1 cellular context compared by ENCODE assay signal in genomic region chr1:209527372-209527771, GRCh38.
TF ChIP-seq lines count a peak whose summit lies in the region.

No MANE protein-coding gene starts in this region.

TF ChIP-seq in K562, 482 proteins besides CTCF, POLR2A, EP300 and RAD21 (continued from another document):
- no peak for TF ChIP-seq THRAP3 (IDR thresholded peaks at IDR 0.05; ENCODE audit: borderline replicate concordance)
TF ChIP-seq in K562: peak in this region for 1.
